ENCODE assay signal across 11 cellular contexts in genomic region chr3:14549256-14549931, GRCh38. TPM values are rescaled to one million over a fixed set of nuclear protein-coding genes. Genes with fewer than 3 reads are reported as not detected.
DNase-seq lines count a peak whose midpoint lies in the region; ATAC-seq and TF ChIP-seq lines count a peak whose summit lies in the region.
"Had no signal": no experiment of that assay in that cellular context is flagged by ENCODE, and none has a peak within 500 bp of the region (broad histone marks: within the 10 kb centered on the region; RNA-seq: fewer than 3 reads in every experiment).

No MANE protein-coding gene starts in this region.

- H3K9me3 ChIP-seq in PC-3 (ENCODE audit: low read length) (no peaks in the 10 kb centered on the region), fibroblast of lung (ENCODE audit: control insufficient read depth, insufficient read depth, low read depth, low read length) (no peaks in the 10 kb centered on the region)

- CTCF ChIA-PET in PC-3 (lab: Charles Lee) = interaction anchor here (1.2 to 1.4 kb wide), 2 partner anchors 39 to 232 kb away, joined by 4 to 5 read pairs; no protein-coding TSS in a partner anchor

- ATAC-seq in PC-3 (peak; percentile 58), GM18907 (IDR thresholded peaks at IDR 0.05; ENCODE audit: unreplicated experiment) (no peak), HG03108 (IDR thresholded peaks at IDR 0.05; ENCODE audit: unreplicated experiment) (no peak)

- H3K4me3 ChIP-seq in GM12865 (ENCODE audit: low read depth, low read length) = no peak overlapping the region
- no peak overlapping the region for H3K4me3 ChIP-seq in PC-3 (ENCODE audit: low read length)
- no peak overlapping the region for H3K4me3 ChIP-seq in fibroblast of lung (replicated peaks in 1 of 4; ENCODE audit: control extremely low read depth in 1 of 4, insufficient read depth in 1 of 4, low read depth in 3 of 4, low read length in 4 of 4)

- DNase-seq in 8988T (peak; percentile 74), GM12865 (ENCODE audit: low read depth) (peak; percentile 11), PC-3 (peak; percentile 45), fibroblast of lung (ENCODE audit: low read depth in 2 of 2) (peak in 1 of 2 donors; percentile 14), NCI-H2029 (lab: John Stamatoyannopoulos, UW) (no peak), kidney glomerular epithelial cell (lab: John Stamatoyannopoulos, UW) (no peak)
- DNase-seq: effector memory CD4-positive, alpha-beta T cell; NCI-H187 treated with DMSO at 0.1 percent for 48 hours had no signal

- peak; percentile 15 for TF ChIP-seq CTCF in GM12865 (IDR thresholded peaks at IDR 0.05; ENCODE audit: insufficient read depth, low read depth, low read length, missing control alignments)
- TF ChIP-seq CTCF in PC-3 (conservative IDR thresholded peaks at IDR 0.05; ENCODE audit: low read depth, low read length) = peak; percentile 59
- TF ChIP-seq CTCF in fibroblast of lung (conservative IDR thresholded peaks at IDR 0.05 in 1 of 2, IDR thresholded peaks at IDR 0.05 in 1 of 2; ENCODE audit: low read depth in 1 of 2, low read length in 2 of 2) = peak; percentile 11 to 16

- intact Hi-C loops in PC-3 (cut with micrococcal nuclease) = loop anchor here (1.0 to 5.0 kb wide), 3 partner anchors 38 to 289 kb away; no protein-coding TSS in a partner anchor

- no peak overlapping the region for H3K27ac ChIP-seq in PC-3 (ENCODE audit: low read length)
- H3K27ac ChIP-seq in fibroblast of lung (ENCODE audit: insufficient read depth, low read length) = no peak overlapping the region

- no peaks in the 10 kb centered on the region for H3K27me3 ChIP-seq in PC-3 (ENCODE audit: low read length)
- peaks cover 2% of the 10 kb centered on the region for H3K27me3 ChIP-seq in fibroblast of lung (ENCODE audit: control insufficient read depth, insufficient read depth, low read length)

- H3K4me1 ChIP-seq in PC-3 (ENCODE audit: insufficient read depth, low read length) = 0 out of 2 replicates have a peak, but pooled peaks cover 4% of the 10 kb centered on the region
- H3K4me1 ChIP-seq in fibroblast of lung (ENCODE audit: control insufficient read depth, extremely low read depth, insufficient read depth, low read length) = no peaks in the 10 kb centered on the region

- no peaks in the 10 kb centered on the region for H3K9me2 ChIP-seq in PC-3 (replicated peaks; ENCODE audit: low read length)

- H4K20me1 ChIP-seq in PC-3 (ENCODE audit: low read length) (no peaks in the 10 kb centered on the region), fibroblast of lung (ENCODE audit: control insufficient read depth, extremely low read depth, insufficient read depth, low read length) (no peaks in the 10 kb centered on the region)

- H3K79me2 ChIP-seq in PC-3 (ENCODE audit: low read length) (no peaks in the 10 kb centered on the region), fibroblast of lung (ENCODE audit: control insufficient read depth, insufficient read depth, low read length) (no peaks in the 10 kb centered on the region)

- POLR2A ChIA-PET in PC-3 (lab: Charles Lee; ENCODE audit: unreplicated experiment) = no interaction called here

- H2AFZ ChIP-seq in PC-3 (ENCODE audit: low read length) = no peak overlapping the region
- no peak overlapping the region for H2AFZ ChIP-seq in fibroblast of lung (ENCODE audit: low read length)

- peak overlapping the region; percentile 48; the same call in 1 of the 2 replicates for H3K4me2 ChIP-seq in PC-3 (ENCODE audit: low read length)
- no peak overlapping the region for H3K4me2 ChIP-seq in fibroblast of lung (ENCODE audit: extremely low read depth, insufficient read depth, low read length)

- H3K36me3 ChIP-seq in PC-3 (ENCODE audit: low read depth, low read length) (no peaks in the 10 kb centered on the region), fibroblast of lung (ENCODE audit: control insufficient read depth, insufficient read depth, low read length) (no peaks in the 10 kb centered on the region)

- no peaks in the 10 kb centered on the region for H3F3A ChIP-seq in PC-3 (ENCODE audit: low read length, unreplicated experiment)

- no TSS peak for BruUV-seq in PC-3 (replicated peaks; lab: Mats Ljungman, UMichigan)

- H3K9ac ChIP-seq in PC-3 (ENCODE audit: low read length) (no peak overlapping the region), fibroblast of lung (ENCODE audit: insufficient read depth, low read length) (no peak overlapping the region)

RNA-seq across cellular contexts. Expression of gene GRIP2, which starts 9.3 kb away (rescaled TPM):
- 0.29 and 0.36 TPM in 2 replicates for total RNA-seq in PC-3 (2014; rRNA removed)
- total RNA-seq in fibroblast of lung = under 0.01 TPM in 2 replicates
- polyA plus RNA-seq in fibroblast of lung = 0.10 and 0.87 TPM in 2 replicates
- 1.1 TPM in 1 of 2 replicates, not detected in the other for polyA plus RNA-seq in fibroblast of lung (2012)
- polyA minus RNA-seq in fibroblast of lung (ENCODE audit: low replicate concordance) = 0.35 TPM in 1 of 2 replicates, not detected in the other
- total RNA-seq: activated CD8-positive, alpha-beta memory T cell treated with anti-CD3 and anti-CD28 coated beads for 36 hours had no signal

Comparison
In these comparisons a context has a peak if more than half of its experiments do, and no peak if none do; other contexts are left out.
1. DNase-seq: peak in 8988T (single experiment), GM12865 (single experiment) and PC-3 (single experiment); none in NCI-H2029 (single experiment) and kidney glomerular epithelial cell (single experiment).
2. Peak in every context shown above with its lines, with median percentiles within 50 percentile points of each other: CTCF ChIP-seq.